ENCODE assay signal across 8 cellular contexts in the genomic region with DNA sequence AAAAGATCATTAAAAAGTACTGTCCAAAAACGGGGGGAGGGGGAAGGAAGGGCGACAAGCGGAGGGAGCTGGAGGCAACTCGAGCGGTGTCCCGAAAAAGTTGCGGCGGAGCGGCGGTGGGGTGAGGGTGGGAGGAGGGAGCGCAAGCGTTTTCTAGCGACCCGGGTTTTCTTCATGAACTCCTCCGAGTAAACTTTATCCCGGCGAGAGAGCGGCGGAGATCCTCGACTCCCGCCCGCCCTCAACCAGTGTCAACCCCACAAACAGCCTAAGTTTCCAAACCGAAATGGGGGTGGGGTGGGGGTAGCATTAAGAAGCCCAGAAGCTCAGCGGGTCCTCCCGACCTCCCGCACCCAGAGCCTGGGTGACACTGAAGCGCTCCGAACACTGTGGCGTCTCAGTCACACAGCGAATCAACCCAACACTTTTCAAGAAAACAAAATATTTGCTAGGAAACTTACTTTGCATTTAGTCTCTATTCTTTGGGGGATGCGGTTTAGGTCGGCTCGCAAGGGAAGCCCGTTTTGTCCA.
A peak's percentile ranks its signal among the peaks of the same experiment; 100 is the strongest.
DNase-seq lines count a peak whose midpoint lies in the region; ATAC-seq, FAIRE-seq and TF ChIP-seq lines count a peak whose summit lies in the region.

No MANE protein-coding gene starts in this region.

- ATAC-seq in body of pancreas (no peak), GM21786 (IDR thresholded peaks at IDR 0.05; ENCODE audit: unreplicated experiment) (no peak)

- FAIRE-seq in kidney (lab: Jason Lieb, UNC) = no peak

- POLR2A ChIA-PET in CD4-positive, alpha-beta memory T cell (lab: Charles Lee; ENCODE audit: partially characterized antibody) = interaction anchor here (1.2 kb wide), 1 partner anchor 133 kb away, joined by 3 read pairs; a partner anchor contains a TSS

- no peak for TF ChIP-seq POLR2A in body of pancreas (IDR thresholded peaks at IDR 0.05)

- no peak overlapping the region for H3K27ac ChIP-seq in CD4-positive, alpha-beta memory T cell (ENCODE audit: low read depth, low read length)
- peak overlapping the region; percentile 77 to 92 (median 91) for H3K27ac ChIP-seq in body of pancreas
- H3K27ac ChIP-seq in kidney (ENCODE audit: low read depth in 2 of 2, low read length in 2 of 2) = peak overlapping the region; percentile 88 to 95
- H3K27ac ChIP-seq in stomach smooth muscle (ENCODE audit: low read length) = peak overlapping the region; percentile 31

- peaks cover 29 to 51% of the 10 kb centered on the region in 2 donors for H3K27me3 Mint-ChIP-seq in CD4-positive, alpha-beta memory T cell

- H3K9ac ChIP-seq in kidney (ENCODE audit: low read length in 2 of 2) = peak overlapping the region; percentile 72 to 90
- peak overlapping the region; percentile 26 to 68 for H3K9ac ChIP-seq in stomach smooth muscle (ENCODE audit: low read length in 2 of 2)

- H3K4me1 ChIP-seq in CD4-positive, alpha-beta memory T cell (ENCODE audit: insufficient read depth, low read length) = peaks cover 41% of the 10 kb centered on the region
- H3K4me1 ChIP-seq in body of pancreas (peaks cover 26% of the 10 kb centered on the region), kidney (ENCODE audit: control insufficient read depth in 1 of 2, insufficient read depth in 1 of 2, low read depth in 1 of 2, low read length in 2 of 2) (peaks cover 0 to 2% of the 10 kb centered on the region in 2 donors), stomach smooth muscle (ENCODE audit: control insufficient read depth, insufficient read depth, low read length) (peaks cover 39% of the 10 kb centered on the region)

- 0% methylated on average over 33 to 34 of the region's 34 CpGs for WGBS in body of pancreas, 2 donors

- H3K9me3 ChIP-seq in CD4-positive, alpha-beta memory T cell (ENCODE audit: control insufficient read depth in 1 of 2, low read length in 2 of 2) = no peaks in the 10 kb centered on the region
- H3K9me3 ChIP-seq in body of pancreas = no peaks in the 10 kb centered on the region
- no peaks in the 10 kb centered on the region for H3K9me3 ChIP-seq in kidney (ENCODE audit: control insufficient read depth in 1 of 2, low read length in 2 of 2)
- no peaks in the 10 kb centered on the region for H3K9me3 ChIP-seq in stomach smooth muscle (ENCODE audit: control insufficient read depth in 2 of 2, low read length in 2 of 2)

- peaks cover 69% of the 10 kb centered on the region for H3K27me3 ChIP-seq in CD4-positive, alpha-beta memory T cell (ENCODE audit: insufficient read depth, low read length)
- H3K27me3 ChIP-seq in body of pancreas (no peaks in the 10 kb centered on the region), stomach smooth muscle (ENCODE audit: control insufficient read depth in 1 of 2, insufficient read depth in 2 of 2, low read length in 2 of 2) (peaks cover 48 to 83% of the 10 kb centered on the region in 2 donors)

- H3K4me1 Mint-ChIP-seq in CD4-positive, alpha-beta memory T cell = peaks cover 16 to 33% (median 25%) of the 10 kb centered on the region in 4 donors

- H3K36me3 Mint-ChIP-seq in CD4-positive, alpha-beta memory T cell = peaks cover 3 to 4% of the 10 kb centered on the region in 2 donors

- DNase-seq in CD4-positive, alpha-beta memory T cell = peak in 1 of 5 donors; percentile 19
- DNase-seq in HS-27A (ENCODE audit: low read depth) (peak; percentile 33), body of pancreas (peak; percentile 26 to 44 (median 38)), kidney (peak; percentile 72), foreskin melanocyte (no peak)
- no peak for DNase-seq in stimulated activated CD8-positive, alpha-beta memory T cell treated with anti-CD3 and anti-CD28 coated beads, Interleukin-4, amount 100 ng/mL, for 48 hours

- no peaks in the 10 kb centered on the region for H3K36me3 ChIP-seq in CD4-positive, alpha-beta memory T cell (ENCODE audit: insufficient read depth, low read length)
- H3K36me3 ChIP-seq in body of pancreas (replicated peaks in 1 of 2; ENCODE audit: insufficient read depth in 1 of 2, low read depth in 2 of 2) (no peaks in the 10 kb centered on the region), kidney (ENCODE audit: control insufficient read depth in 1 of 2, insufficient read depth in 2 of 2, low read length in 2 of 2) (no peaks in the 10 kb centered on the region), stomach smooth muscle (ENCODE audit: control insufficient read depth in 2 of 2, insufficient read depth in 2 of 2, low read length in 2 of 2) (no peaks in the 10 kb centered on the region)

- intact Hi-C loops in CD4-positive, alpha-beta memory T cell (cut with micrococcal nuclease) = loop anchor here (10.0 kb wide), 1 partner anchor 1501 kb away; no protein-coding TSS in a partner anchor
- intact Hi-C loops in body of pancreas (cut with DNase I) = no loop called here
- intact Hi-C loops in kidney (cut with DNase I) = loop anchor here (10.0 kb wide), 1 partner anchor 961 kb away; no protein-coding TSS in a partner anchor

- peaks cover 0 to 9% (median 5%) of the 10 kb centered on the region in 8 donors for H3K9me3 Mint-ChIP-seq in CD4-positive, alpha-beta memory T cell

- CTCF ChIA-PET in CD4-positive, alpha-beta memory T cell (lab: Charles Lee; ENCODE audit: partially characterized antibody) = interaction anchor here (1.5 to 1.8 kb wide), 2 partner anchors 8 to 10 kb away, joined by 3 to 8 read pairs; no protein-coding TSS in a partner anchor

- no peak for TF ChIP-seq CTCF in body of pancreas (IDR thresholded peaks at IDR 0.05)
- no peak for TF ChIP-seq CTCF in kidney (IDR thresholded peaks at IDR 0.05; ENCODE audit: borderline replicate concordance, extremely low read depth, insufficient read depth)

- H3K27ac Mint-ChIP-seq in CD4-positive, alpha-beta memory T cell = peak overlapping the region in 1 of 7 donors; percentile 76

- peak overlapping the region; percentile 76 to 89 (median 86) for H3K4me3 Mint-ChIP-seq in CD4-positive, alpha-beta memory T cell

- H3K4me3 ChIP-seq in CD4-positive, alpha-beta memory T cell (ENCODE audit: low read length in 2 of 2) = peak overlapping the region; percentile 37 to 42
- H3K4me3 ChIP-seq in body of pancreas (peak overlapping the region; percentile 40 to 77), kidney (ENCODE audit: low read length in 2 of 2) (peak overlapping the region; percentile 92 to 93), stomach smooth muscle (ENCODE audit: low read length in 2 of 2) (peak overlapping the region; percentile 74 to 79)

Comparison
In these comparisons a context has a peak if more than half of its experiments do, and no peak if none do; other contexts are left out.
1. DNase-seq: peak in HS-27A (single experiment), body of pancreas (4 of 4) and kidney (single experiment); none in foreskin melanocyte (single experiment) and stimulated activated CD8-positive, alpha-beta memory T cell treated with anti-CD3 and anti-CD28 coated beads, Interleukin-4, amount 100 ng/mL, for 48 hours (single experiment).
2. H3K4me3 ChIP-seq: peak in every context shown above with its lines; median percentile 92 in kidney; 76 in stomach smooth muscle; 58 in body of pancreas; 40 in CD4-positive, alpha-beta memory T cell.